9 cellular contexts compared by ENCODE assay signal in the genomic region with DNA sequence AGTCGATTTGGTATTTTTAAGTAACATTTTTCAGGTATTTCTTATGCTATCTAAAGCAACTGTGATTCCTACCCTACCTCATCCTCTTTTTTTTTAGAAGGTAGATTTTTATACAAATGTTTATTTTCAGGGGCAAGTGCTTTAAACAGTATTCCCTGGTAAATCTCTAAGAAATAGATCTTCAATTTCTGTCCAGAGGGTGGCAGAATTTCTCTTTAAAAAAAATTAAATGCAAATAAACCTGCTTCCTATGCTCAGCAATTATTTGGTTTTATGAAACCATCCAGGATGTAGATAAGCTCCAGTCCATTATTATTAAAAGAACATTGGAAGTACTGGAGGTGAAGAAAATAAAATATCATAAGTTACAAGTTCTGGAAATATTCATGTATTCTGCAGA.
DNase-seq lines count a peak whose midpoint lies in the region; ATAC-seq and TF ChIP-seq lines count a peak whose summit lies in the region.
"Had no signal": no experiment of that assay in that cellular context is flagged by ENCODE, and none has a peak within 500 bp of the region (broad histone marks: within the 10 kb centered on the region; RNA-seq: fewer than 3 reads in every experiment).

No MANE protein-coding gene starts in this region.

- ATAC-seq in GM21447 (IDR thresholded peaks at IDR 0.05; ENCODE audit: unreplicated experiment) = no peak

- H3K4me3 ChIP-seq in astrocyte of the spinal cord (ENCODE audit: low read depth, low read length) = no peak overlapping the region

- DNase-seq in DMS53 treated with DMSO at 0.1 percent for 48 hours (lab: John Stamatoyannopoulos, UW; ENCODE audit: unreplicated experiment) (peak; percentile 69), NCI-H1105 (lab: John Stamatoyannopoulos, UW) (peak; percentile 17), astrocyte of the spinal cord (ENCODE audit: low read depth, low spot score) (peak; percentile 48), midbrain (lab: John Stamatoyannopoulos, UW) (peak; percentile 38), NCI-H2029 treated with DMSO at 0.1 percent for 48 hours (lab: John Stamatoyannopoulos, UW) (no peak)
- no peak for DNase-seq in stimulated activated CD4-positive, alpha-beta T cell treated with anti-CD3 and anti-CD28 coated beads, Interleukin-4, amount 100 ng/mL, for 1 hour
- no peak for DNase-seq in activated CD4-positive, alpha-beta T cell treated with anti-CD3 and anti-CD28 coated beads for 4 hours
- DNase-seq: islet precursor cell had no signal

- TF ChIP-seq CTCF in astrocyte of the spinal cord (IDR thresholded peaks at IDR 0.05; ENCODE audit: low read depth, low read length) = peak; percentile 8

- in situ Hi-C loops in astrocyte of the spinal cord (cut with HindIII; ENCODE audit: low sequenced_read_pairs) = no loop called here

Comparison
In these comparisons a context has a peak if more than half of its experiments do, and no peak if none do; other contexts are left out.
1. DNase-seq: peak in DMS53 treated with DMSO at 0.1 percent for 48 hours (single experiment), NCI-H1105 (single experiment), astrocyte of the spinal cord (single experiment) and midbrain (single experiment); none in NCI-H2029 treated with DMSO at 0.1 percent for 48 hours (single experiment), stimulated activated CD4-positive, alpha-beta T cell treated with anti-CD3 and anti-CD28 coated beads, Interleukin-4, amount 100 ng/mL, for 1 hour (single experiment) and activated CD4-positive, alpha-beta T cell treated with anti-CD3 and anti-CD28 coated beads for 4 hours (0 of 2).